3 cellular contexts compared by ENCODE assay signal in the genomic region with DNA sequence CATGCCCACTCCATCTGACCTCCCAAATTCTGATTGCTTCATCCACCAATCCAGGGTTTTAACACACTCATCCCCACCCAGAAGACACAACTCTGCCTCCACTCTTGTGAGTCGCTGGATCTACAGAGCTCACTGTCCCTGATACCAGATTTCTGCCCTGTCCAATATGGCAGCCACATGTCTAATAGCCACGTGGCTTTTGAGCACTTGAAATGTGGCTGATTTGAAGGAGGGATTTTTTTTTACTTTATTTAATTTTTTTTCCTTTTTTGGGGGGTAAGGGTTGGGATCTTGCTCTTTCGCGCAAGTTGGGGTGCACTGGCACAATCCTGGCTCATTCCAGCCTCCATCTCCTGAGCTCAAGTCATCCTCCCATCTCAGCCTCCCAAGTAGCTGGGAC.
TF ChIP-seq lines count a peak whose summit lies in the region.

No MANE protein-coding gene starts in this region.

TF ChIP-seq in HepG2, 621 proteins besides CTCF, POLR2A, EP300 and RAD21:
- no peak for TF ChIP-seq BRD4 (CRISPR knock-in tag; IDR thresholded peaks at IDR 0.05)
- TF ChIP-seq, protein P1, sequence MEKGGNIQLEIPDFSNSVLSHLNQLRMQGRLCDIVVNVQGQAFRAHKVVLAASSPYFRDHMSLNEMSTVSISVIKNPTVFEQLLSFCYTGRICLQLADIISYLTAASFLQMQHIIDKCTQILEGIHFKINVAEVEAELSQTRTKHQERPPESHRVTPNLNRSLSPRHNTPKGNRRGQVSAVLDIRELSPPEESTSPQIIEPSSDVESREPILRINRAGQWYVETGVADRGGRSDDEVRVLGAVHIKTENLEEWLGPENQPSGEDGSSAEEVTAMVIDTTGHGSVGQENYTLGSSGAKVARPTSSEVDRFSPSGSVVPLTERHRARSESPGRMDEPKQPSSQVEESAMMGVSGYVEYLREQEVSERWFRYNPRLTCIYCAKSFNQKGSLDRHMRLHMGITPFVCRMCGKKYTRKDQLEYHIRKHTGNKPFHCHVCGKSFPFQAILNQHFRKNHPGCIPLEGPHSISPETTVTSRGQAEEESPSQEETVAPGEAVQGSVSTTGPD (CRISPR knock-in tag; IDR thresholded peaks at IDR 0.05) = no peak
- TF ChIP-seq, protein P2, sequence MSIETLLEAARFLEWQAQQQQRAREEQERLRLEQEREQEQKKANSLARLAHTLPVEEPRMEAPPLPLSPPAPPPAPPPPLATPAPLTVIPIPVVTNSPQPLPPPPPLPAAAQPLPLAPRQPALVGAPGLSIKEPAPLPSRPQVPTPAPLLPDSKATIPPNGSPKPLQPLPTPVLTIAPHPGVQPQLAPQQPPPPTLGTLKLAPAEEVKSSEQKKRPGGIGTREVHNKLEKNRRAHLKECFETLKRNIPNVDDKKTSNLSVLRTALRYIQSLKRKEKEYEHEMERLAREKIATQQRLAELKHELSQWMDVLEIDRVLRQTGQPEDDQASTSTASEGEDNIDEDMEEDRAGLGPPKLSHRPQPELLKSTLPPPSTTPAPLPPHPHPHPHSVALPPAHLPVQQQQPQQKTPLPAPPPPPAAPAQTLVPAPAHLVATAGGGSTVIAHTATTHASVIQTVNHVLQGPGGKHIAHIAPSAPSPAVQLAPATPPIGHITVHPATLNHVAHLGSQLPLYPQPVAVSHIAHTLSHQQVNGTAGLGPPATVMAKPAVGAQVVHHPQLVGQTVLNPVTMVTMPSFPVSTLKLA (IDR thresholded peaks at IDR 0.05) = 0 out of 2 replicates have a peak, but pooled peaks have one; percentile 55

TF ChIP-seq in HEK293T, 16 proteins besides CTCF, POLR2A, EP300 and RAD21:
- TF ChIP-seq NFRKB (IDR thresholded peaks at IDR 0.05) (no peak), L3MBTL2 (conservative IDR thresholded peaks at IDR 0.05) (peak; percentile 52)
TF ChIP-seq in HEK293T: peak in this region for 1.

TF ChIP-seq in K562, 482 proteins besides CTCF, POLR2A, EP300 and RAD21:
- no peak for TF ChIP-seq CHD1 (IDR thresholded peaks at IDR 0.05; ENCODE audit: low read length)
- TF ChIP-seq NR2F6 (CRISPR knock-in tag; IDR thresholded peaks at IDR 0.05) = no peak
- TF ChIP-seq, protein P3, sequence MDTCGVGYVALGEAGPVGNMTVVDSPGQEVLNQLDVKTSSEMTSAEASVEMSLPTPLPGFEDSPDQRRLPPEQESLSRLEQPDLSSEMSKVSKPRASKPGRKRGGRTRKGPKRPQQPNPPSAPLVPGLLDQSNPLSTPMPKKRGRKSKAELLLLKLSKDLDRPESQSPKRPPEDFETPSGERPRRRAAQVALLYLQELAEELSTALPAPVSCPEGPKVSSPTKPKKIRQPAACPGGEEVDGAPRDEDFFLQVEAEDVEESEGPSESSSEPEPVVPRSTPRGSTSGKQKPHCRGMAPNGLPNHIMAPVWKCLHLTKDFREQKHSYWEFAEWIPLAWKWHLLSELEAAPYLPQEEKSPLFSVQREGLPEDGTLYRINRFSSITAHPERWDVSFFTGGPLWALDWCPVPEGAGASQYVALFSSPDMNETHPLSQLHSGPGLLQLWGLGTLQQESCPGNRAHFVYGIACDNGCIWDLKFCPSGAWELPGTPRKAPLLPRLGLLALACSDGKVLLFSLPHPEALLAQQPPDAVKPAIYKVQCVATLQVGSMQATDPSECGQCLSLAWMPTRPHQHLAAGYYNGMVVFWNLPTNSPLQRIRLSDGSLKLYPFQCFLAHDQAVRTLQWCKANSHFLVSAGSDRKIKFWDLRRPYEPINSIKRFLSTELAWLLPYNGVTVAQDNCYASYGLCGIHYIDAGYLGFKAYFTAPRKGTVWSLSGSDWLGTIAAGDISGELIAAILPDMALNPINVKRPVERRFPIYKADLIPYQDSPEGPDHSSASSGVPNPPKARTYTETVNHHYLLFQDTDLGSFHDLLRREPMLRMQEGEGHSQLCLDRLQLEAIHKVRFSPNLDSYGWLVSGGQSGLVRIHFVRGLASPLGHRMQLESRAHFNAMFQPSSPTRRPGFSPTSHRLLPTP (IDR thresholded peaks at IDR 0.05; ENCODE audit: borderline replicate concordance, extremely low read depth, insufficient read length) = no peak
- TF ChIP-seq, protein P4, sequence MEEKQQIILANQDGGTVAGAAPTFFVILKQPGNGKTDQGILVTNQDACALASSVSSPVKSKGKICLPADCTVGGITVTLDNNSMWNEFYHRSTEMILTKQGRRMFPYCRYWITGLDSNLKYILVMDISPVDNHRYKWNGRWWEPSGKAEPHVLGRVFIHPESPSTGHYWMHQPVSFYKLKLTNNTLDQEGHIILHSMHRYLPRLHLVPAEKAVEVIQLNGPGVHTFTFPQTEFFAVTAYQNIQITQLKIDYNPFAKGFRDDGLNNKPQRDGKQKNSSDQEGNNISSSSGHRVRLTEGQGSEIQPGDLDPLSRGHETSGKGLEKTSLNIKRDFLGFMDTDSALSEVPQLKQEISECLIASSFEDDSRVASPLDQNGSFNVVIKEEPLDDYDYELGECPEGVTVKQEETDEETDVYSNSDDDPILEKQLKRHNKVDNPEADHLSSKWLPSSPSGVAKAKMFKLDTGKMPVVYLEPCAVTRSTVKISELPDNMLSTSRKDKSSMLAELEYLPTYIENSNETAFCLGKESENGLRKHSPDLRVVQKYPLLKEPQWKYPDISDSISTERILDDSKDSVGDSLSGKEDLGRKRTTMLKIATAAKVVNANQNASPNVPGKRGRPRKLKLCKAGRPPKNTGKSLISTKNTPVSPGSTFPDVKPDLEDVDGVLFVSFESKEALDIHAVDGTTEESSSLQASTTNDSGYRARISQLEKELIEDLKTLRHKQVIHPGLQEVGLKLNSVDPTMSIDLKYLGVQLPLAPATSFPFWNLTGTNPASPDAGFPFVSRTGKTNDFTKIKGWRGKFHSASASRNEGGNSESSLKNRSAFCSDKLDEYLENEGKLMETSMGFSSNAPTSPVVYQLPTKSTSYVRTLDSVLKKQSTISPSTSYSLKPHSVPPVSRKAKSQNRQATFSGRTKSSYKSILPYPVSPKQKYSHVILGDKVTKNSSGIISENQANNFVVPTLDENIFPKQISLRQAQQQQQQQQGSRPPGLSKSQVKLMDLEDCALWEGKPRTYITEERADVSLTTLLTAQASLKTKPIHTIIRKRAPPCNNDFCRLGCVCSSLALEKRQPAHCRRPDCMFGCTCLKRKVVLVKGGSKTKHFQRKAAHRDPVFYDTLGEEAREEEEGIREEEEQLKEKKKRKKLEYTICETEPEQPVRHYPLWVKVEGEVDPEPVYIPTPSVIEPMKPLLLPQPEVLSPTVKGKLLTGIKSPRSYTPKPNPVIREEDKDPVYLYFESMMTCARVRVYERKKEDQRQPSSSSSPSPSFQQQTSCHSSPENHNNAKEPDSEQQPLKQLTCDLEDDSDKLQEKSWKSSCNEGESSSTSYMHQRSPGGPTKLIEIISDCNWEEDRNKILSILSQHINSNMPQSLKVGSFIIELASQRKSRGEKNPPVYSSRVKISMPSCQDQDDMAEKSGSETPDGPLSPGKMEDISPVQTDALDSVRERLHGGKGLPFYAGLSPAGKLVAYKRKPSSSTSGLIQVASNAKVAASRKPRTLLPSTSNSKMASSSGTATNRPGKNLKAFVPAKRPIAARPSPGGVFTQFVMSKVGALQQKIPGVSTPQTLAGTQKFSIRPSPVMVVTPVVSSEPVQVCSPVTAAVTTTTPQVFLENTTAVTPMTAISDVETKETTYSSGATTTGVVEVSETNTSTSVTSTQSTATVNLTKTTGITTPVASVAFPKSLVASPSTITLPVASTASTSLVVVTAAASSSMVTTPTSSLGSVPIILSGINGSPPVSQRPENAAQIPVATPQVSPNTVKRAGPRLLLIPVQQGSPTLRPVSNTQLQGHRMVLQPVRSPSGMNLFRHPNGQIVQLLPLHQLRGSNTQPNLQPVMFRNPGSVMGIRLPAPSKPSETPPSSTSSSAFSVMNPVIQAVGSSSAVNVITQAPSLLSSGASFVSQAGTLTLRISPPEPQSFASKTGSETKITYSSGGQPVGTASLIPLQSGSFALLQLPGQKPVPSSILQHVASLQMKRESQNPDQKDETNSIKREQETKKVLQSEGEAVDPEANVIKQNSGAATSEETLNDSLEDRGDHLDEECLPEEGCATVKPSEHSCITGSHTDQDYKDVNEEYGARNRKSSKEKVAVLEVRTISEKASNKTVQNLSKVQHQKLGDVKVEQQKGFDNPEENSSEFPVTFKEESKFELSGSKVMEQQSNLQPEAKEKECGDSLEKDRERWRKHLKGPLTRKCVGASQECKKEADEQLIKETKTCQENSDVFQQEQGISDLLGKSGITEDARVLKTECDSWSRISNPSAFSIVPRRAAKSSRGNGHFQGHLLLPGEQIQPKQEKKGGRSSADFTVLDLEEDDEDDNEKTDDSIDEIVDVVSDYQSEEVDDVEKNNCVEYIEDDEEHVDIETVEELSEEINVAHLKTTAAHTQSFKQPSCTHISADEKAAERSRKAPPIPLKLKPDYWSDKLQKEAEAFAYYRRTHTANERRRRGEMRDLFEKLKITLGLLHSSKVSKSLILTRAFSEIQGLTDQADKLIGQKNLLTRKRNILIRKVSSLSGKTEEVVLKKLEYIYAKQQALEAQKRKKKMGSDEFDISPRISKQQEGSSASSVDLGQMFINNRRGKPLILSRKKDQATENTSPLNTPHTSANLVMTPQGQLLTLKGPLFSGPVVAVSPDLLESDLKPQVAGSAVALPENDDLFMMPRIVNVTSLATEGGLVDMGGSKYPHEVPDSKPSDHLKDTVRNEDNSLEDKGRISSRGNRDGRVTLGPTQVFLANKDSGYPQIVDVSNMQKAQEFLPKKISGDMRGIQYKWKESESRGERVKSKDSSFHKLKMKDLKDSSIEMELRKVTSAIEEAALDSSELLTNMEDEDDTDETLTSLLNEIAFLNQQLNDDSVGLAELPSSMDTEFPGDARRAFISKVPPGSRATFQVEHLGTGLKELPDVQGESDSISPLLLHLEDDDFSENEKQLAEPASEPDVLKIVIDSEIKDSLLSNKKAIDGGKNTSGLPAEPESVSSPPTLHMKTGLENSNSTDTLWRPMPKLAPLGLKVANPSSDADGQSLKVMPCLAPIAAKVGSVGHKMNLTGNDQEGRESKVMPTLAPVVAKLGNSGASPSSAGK (IDR thresholded peaks at IDR 0.05) = peak; percentile 47; the same call in 1 of the 2 replicates
- TF ChIP-seq, protein P2 (conservative IDR thresholded peaks at IDR 0.05) = no peak
- no peak for TF ChIP-seq HDAC1 (IDR thresholded peaks at IDR 0.05)
- TF ChIP-seq TEAD4 (IDR thresholded peaks at IDR 0.05; ENCODE audit: low read length) = no peak
- TF ChIP-seq TEAD4 (CRISPR knock-in tag; IDR thresholded peaks at IDR 0.05; ENCODE audit: borderline replicate concordance) = no peak
- TF ChIP-seq POLR2G (IDR thresholded peaks at IDR 0.05; ENCODE audit: low read depth, low read length) = no peak
TF ChIP-seq in K562: peak in this region for 1.
